ENCODE assay signal across 1 cellular context in the genomic region with DNA sequence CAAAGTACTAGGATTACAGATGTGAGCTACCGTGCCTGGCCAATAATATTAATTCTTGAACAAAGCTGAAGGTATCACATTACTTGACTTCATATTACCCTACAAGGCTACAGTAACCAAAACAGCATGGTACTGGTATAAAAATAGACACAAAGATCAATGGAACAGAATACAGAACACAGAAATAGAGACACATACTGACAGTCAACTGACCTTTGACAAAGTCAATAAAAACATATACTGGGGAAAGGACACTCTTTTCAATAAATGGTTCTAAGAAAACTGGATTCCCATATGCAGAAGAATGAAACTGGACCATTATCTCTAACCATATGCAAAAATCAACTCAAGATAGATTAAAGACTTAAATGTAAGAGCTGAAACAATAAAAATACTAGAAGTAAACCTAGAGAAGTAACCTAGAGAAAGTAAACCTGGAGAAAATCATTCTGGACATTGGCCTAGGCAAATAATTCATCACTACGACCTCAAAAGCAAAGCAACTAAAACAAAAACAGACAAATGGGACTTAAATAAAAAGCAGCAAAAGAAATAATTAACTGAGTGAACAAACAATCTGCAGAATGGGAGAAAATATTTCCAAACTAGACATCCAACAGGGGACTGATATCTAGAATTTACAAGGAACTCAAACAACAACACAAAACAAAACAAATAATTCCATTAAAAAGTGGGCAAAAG.
A peak's percentile ranks its signal among the peaks of the same experiment; 100 is the strongest.
TF ChIP-seq lines count a peak whose summit lies in the region.

No MANE protein-coding gene starts in this region.

TF ChIP-seq in HepG2, 621 proteins besides CTCF, POLR2A, EP300 and RAD21 (continued from another document):
- TF ChIP-seq, protein P1, sequence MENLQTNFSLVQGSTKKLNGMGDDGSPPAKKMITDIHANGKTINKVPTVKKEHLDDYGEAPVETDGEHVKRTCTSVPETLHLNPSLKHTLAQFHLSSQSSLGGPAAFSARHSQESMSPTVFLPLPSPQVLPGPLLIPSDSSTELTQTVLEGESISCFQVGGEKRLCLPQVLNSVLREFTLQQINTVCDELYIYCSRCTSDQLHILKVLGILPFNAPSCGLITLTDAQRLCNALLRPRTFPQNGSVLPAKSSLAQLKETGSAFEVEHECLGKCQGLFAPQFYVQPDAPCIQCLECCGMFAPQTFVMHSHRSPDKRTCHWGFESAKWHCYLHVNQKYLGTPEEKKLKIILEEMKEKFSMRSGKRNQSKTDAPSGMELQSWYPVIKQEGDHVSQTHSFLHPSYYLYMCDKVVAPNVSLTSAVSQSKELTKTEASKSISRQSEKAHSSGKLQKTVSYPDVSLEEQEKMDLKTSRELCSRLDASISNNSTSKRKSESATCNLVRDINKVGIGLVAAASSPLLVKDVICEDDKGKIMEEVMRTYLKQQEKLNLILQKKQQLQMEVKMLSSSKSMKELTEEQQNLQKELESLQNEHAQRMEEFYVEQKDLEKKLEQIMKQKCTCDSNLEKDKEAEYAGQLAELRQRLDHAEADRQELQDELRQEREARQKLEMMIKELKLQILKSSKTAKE (CRISPR knock-in tag; IDR thresholded peaks at IDR 0.05; ENCODE audit: borderline replicate concordance) = no peak
- TF ChIP-seq ZFP36 (IDR thresholded peaks at IDR 0.05; ENCODE audit: borderline replicate concordance, low read depth, low read length, partially characterized antibody) (no peak), KLF9 (CRISPR knock-in tag; IDR thresholded peaks at IDR 0.05; ENCODE audit: low read depth) (no peak), ZNF430 (CRISPR knock-in tag; IDR thresholded peaks at IDR 0.05) (no peak), NR3C1 (CRISPR knock-in tag; IDR thresholded peaks at IDR 0.05) (no peak), MIER3 (CRISPR knock-in tag; IDR thresholded peaks at IDR 0.05; ENCODE audit: borderline replicate concordance) (no peak), ASH2L (IDR thresholded peaks at IDR 0.05; ENCODE audit: insufficient read length, low read depth, low read length) (peak; percentile 43), KAT7 (CRISPR knock-in tag; IDR thresholded peaks at IDR 0.05; ENCODE audit: borderline replicate concordance) (no peak), SMAD3 (CRISPR knock-in tag; IDR thresholded peaks at IDR 0.05) (no peak)
- TF ChIP-seq, protein P2, sequence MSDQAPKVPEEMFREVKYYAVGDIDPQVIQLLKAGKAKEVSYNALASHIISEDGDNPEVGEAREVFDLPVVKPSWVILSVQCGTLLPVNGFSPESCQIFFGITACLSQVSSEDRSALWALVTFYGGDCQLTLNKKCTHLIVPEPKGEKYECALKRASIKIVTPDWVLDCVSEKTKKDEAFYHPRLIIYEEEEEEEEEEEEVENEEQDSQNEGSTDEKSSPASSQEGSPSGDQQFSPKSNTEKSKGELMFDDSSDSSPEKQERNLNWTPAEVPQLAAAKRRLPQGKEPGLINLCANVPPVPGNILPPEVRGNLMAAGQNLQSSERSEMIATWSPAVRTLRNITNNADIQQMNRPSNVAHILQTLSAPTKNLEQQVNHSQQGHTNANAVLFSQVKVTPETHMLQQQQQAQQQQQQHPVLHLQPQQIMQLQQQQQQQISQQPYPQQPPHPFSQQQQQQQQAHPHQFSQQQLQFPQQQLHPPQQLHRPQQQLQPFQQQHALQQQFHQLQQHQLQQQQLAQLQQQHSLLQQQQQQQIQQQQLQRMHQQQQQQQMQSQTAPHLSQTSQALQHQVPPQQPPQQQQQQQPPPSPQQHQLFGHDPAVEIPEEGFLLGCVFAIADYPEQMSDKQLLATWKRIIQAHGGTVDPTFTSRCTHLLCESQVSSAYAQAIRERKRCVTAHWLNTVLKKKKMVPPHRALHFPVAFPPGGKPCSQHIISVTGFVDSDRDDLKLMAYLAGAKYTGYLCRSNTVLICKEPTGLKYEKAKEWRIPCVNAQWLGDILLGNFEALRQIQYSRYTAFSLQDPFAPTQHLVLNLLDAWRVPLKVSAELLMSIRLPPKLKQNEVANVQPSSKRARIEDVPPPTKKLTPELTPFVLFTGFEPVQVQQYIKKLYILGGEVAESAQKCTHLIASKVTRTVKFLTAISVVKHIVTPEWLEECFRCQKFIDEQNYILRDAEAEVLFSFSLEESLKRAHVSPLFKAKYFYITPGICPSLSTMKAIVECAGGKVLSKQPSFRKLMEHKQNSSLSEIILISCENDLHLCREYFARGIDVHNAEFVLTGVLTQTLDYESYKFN (CRISPR knock-in tag; conservative IDR thresholded peaks at IDR 0.05) = peak; percentile 63
- TF ChIP-seq, protein P3, sequence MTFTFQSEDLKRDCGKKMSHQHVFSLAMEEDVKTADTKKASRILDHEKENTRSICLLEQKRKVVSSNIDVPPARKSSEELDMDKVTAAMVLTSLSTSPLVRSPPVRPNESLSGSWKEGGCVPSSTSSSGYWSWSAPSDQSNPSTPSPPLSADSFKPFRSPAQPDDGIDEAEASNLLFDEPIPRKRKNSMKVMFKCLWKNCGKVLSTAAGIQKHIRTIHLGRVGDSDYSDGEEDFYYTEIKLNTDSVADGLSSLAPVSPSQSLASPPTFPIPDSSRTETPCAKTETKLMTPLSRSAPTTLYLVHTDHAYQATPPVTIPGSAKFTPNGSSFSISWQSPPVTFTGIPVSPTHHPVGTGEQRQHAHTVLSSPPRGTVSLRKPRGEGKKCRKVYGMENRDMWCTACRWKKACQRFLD (CRISPR knock-in tag; IDR thresholded peaks at IDR 0.05; ENCODE audit: borderline replicate concordance) = no peak
- TF ChIP-seq, protein P4, sequence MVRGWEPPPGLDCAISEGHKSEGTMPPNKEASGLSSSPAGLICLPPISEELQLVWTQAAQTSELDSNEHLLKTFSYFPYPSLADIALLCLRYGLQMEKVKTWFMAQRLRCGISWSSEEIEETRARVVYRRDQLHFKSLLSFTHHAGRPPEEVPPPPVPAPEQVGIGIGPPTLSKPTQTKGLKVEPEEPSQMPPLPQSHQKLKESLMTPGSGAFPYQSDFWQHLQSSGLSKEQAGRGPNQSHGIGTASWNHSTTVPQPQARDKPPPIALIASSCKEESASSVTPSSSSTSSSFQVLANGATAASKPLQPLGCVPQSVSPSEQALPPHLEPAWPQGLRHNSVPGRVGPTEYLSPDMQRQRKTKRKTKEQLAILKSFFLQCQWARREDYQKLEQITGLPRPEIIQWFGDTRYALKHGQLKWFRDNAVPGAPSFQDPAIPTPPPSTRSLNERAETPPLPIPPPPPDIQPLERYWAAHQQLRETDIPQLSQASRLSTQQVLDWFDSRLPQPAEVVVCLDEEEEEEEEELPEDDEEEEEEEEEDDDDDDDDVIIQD (CRISPR knock-in tag; IDR thresholded peaks at IDR 0.05; ENCODE audit: low read depth) = peak; percentile 34; the same call in 1 of the 2 replicates
- TF ChIP-seq, protein P5, sequence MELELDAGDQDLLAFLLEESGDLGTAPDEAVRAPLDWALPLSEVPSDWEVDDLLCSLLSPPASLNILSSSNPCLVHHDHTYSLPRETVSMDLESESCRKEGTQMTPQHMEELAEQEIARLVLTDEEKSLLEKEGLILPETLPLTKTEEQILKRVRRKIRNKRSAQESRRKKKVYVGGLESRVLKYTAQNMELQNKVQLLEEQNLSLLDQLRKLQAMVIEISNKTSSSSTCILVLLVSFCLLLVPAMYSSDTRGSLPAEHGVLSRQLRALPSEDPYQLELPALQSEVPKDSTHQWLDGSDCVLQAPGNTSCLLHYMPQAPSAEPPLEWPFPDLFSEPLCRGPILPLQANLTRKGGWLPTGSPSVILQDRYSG (CRISPR knock-in tag; IDR thresholded peaks at IDR 0.05) = no peak
